In genomic region chr1:159657477-159657876, GRCh38 we compare ENCODE assay signal across 6 cellular contexts. TPM values are rescaled to one million over a fixed set of nuclear protein-coding genes. Genes with fewer than 3 reads are reported as not detected.
"Had no signal": no experiment of that assay in that cellular context is flagged by ENCODE, and none has a peak within 500 bp of the region (broad histone marks: within the 10 kb centered on the region; RNA-seq: fewer than 3 reads in every experiment).

No MANE protein-coding gene starts in this region.

RNA-seq across cellular contexts. Expression of gene CRP, which starts 56.9 kb away (rescaled TPM):
- total RNA-seq: HepG2, HT-29, HT1080, IMR-90 had no signal
- polyA plus RNA-seq: HepG2, IgD-negative memory B cell, IMR-90, K562 had no signal
